14 cellular contexts compared by ENCODE assay signal in genomic region chr10:45404087-45404769, GRCh38. TPM values are rescaled to one million over a fixed set of nuclear protein-coding genes. Genes with fewer than 3 reads are reported as not detected.
DNase-seq lines count a peak whose midpoint lies in the region; ATAC-seq, FAIRE-seq and TF ChIP-seq lines count a peak whose summit lies in the region.
"Had no signal": no experiment of that assay in that cellular context is flagged by ENCODE, and none has a peak within 500 bp of the region (broad histone marks: within the 10 kb centered on the region; RNA-seq: fewer than 3 reads in every experiment).

No MANE protein-coding gene starts in this region.

- TF ChIP-seq POLR2A in NB4 (IDR thresholded peaks at IDR 0.05; ENCODE audit: extremely low read depth, insufficient read length), result no peak

- no peaks in the 10 kb centered on the region for H3F3A ChIP-seq in MM.1S (ENCODE audit: insufficient read depth, low read length)

- no peak overlapping the region for H3K9ac ChIP-seq in MM.1S (ENCODE audit: low read length)

- no TSS peak for BruUV-seq in A673 (replicated peaks; lab: Mats Ljungman, UMichigan)

- no peaks in the 10 kb centered on the region for H4K20me1 ChIP-seq in MM.1S (ENCODE audit: insufficient read depth, low read length)

- no peak overlapping the region for H2AFZ ChIP-seq in MM.1S (ENCODE audit: low read length)

- H3K4me3 ChIP-seq in NB4 (ENCODE audit: low read depth, low read length), result no peak overlapping the region
- H3K4me3 ChIP-seq in A673 (ENCODE audit: low read depth, low read length, poor library complexity, severe bottlenecking), result no peak overlapping the region
- H3K4me3 ChIP-seq in MM.1S (ENCODE audit: low read length), result no peak overlapping the region
- H3K4me3 ChIP-seq: body of pancreas, thyroid gland had no signal

- H3K4me1 Mint-ChIP-seq in stimulated activated effector memory CD8-positive, alpha-beta T cell treated with anti-CD3 and anti-CD28 coated beads, Interleukin-12 subunit alpha, Interleukin-12 subunit beta, amount 100 ng/mL, for 72 hours, result no peaks in the 10 kb centered on the region

- H3K36me3 ChIP-seq in A673 (ENCODE audit: insufficient read depth, low read length, poor library complexity, severe bottlenecking), result no peaks in the 10 kb centered on the region
- H3K36me3 ChIP-seq in MM.1S (replicated peaks; ENCODE audit: insufficient read depth, low read length), result no peaks in the 10 kb centered on the region
- H3K36me3 ChIP-seq: thyroid gland had no signal

- TF ChIP-seq CTCF in NB4 (IDR thresholded peaks at IDR 0.05; ENCODE audit: low read depth, low read length), result no peak
- no peak for TF ChIP-seq CTCF in A673 (conservative IDR thresholded peaks at IDR 0.05; ENCODE audit: low read depth, low read length)
- TF ChIP-seq CTCF in MM.1S (IDR thresholded peaks at IDR 0.05; ENCODE audit: low read length), result no peak
- TF ChIP-seq CTCF in GM13977 (IDR thresholded peaks at IDR 0.05; ENCODE audit: extremely low read depth, insufficient read depth, missing control alignments), result no peak

- H3K79me2 ChIP-seq in MM.1S (ENCODE audit: low read length), result no peaks in the 10 kb centered on the region

- FAIRE-seq in GM19239 (lab: Jason Lieb, UNC), result peak; percentile 58

- no peak overlapping the region for H3K27ac ChIP-seq in A673 (ENCODE audit: low read depth, low read length, poor library complexity, severe bottlenecking)
- no peak overlapping the region for H3K27ac ChIP-seq in MM.1S (ENCODE audit: low read length)
- H3K27ac ChIP-seq: thyroid gland had no signal

- H3K27me3 ChIP-seq in A673 (replicated peaks; ENCODE audit: insufficient read depth, low read depth, low read length, poor library complexity), result peaks cover 19% of the 10 kb centered on the region
- H3K27me3 ChIP-seq in MM.1S (replicated peaks; ENCODE audit: insufficient read depth, low read length), result no peaks in the 10 kb centered on the region
- H3K27me3 ChIP-seq: body of pancreas, thyroid gland had no signal

- H3K4me2 ChIP-seq in MM.1S (ENCODE audit: low read depth, low read length), result no peak overlapping the region

- no peaks in the 10 kb centered on the region for H3K4me1 ChIP-seq in A673 (ENCODE audit: insufficient read depth, low read length, poor library complexity, severe bottlenecking)
- H3K4me1 ChIP-seq in MM.1S (ENCODE audit: low read length), result peaks cover 5% of the 10 kb centered on the region; the same call in 1 of the 2 replicates
- H3K4me1 ChIP-seq: body of pancreas, thyroid gland had no signal

- CTCF ChIA-PET in A673 (lab: Charles Lee), result interaction anchor here (0.6 kb wide), 1 partner anchor 268 kb away, joined by 3 read pairs; no protein-coding TSS in a partner anchor

- peak; percentile 55 to 92 for ATAC-seq in left cardiac atrium
- ATAC-seq in stimulated activated effector memory CD8-positive, alpha-beta T cell treated with anti-CD3 and anti-CD28 coated beads, Interleukin-12 subunit alpha, Interleukin-12 subunit beta, amount 100 ng/mL, for 72 hours, result peak; percentile 73
- ATAC-seq in GM21381 (IDR thresholded peaks at IDR 0.05; ENCODE audit: unreplicated experiment), result no peak
- ATAC-seq: body of pancreas, HCT116 had no signal

- H3K9me2 ChIP-seq in MM.1S (replicated peaks; ENCODE audit: insufficient read depth, low read length), result no peaks in the 10 kb centered on the region

- intact Hi-C loops in left cardiac atrium (cut with DNase I), result no loop called here
- intact Hi-C loops in A673 (cut with micrococcal nuclease; ENCODE audit: unreplicated experiment), result no loop called here

- in situ Hi-C loops in GM13977 (cut with MboI; ENCODE audit: low pct_unique_long_range_greater_than_20kb, low sequenced_read_pairs, unreplicated experiment), result no loop called here

- POLR2A ChIA-PET in A673 (lab: Charles Lee; ENCODE audit: low non-redundant PET), result interaction anchor here (0.5 kb wide), 1 partner anchor 669 kb away, joined by 4 read pairs; no protein-coding TSS in a partner anchor

- no peaks in the 10 kb centered on the region for H3K9me3 ChIP-seq in A673 (ENCODE audit: low read depth, low read length, poor library complexity, severe bottlenecking)
- no peaks in the 10 kb centered on the region for H3K9me3 ChIP-seq in MM.1S (replicated peaks; ENCODE audit: insufficient read depth, low read length)
- H3K9me3 ChIP-seq: body of pancreas, thyroid gland had no signal

- H3K9me3 Mint-ChIP-seq in stimulated activated effector memory CD8-positive, alpha-beta T cell treated with anti-CD3 and anti-CD28 coated beads, Interleukin-12 subunit alpha, Interleukin-12 subunit beta, amount 100 ng/mL, for 72 hours, result no peaks in the 10 kb centered on the region
- H3K9me3 Mint-ChIP-seq: activated T-cell treated with anti-CD3 and anti-CD28 coated beads, Interleukin-2, amount 50 U/mL, for 4 hours had no signal

- H3K27ac Mint-ChIP-seq in stimulated activated effector memory CD8-positive, alpha-beta T cell treated with anti-CD3 and anti-CD28 coated beads, Interleukin-12 subunit alpha, Interleukin-12 subunit beta, amount 100 ng/mL, for 72 hours, result no peak overlapping the region

- H3K36me3 Mint-ChIP-seq in stimulated activated effector memory CD8-positive, alpha-beta T cell treated with anti-CD3 and anti-CD28 coated beads, Interleukin-12 subunit alpha, Interleukin-12 subunit beta, amount 100 ng/mL, for 72 hours, result no peaks in the 10 kb centered on the region

- no peak overlapping the region for H3K4me3 Mint-ChIP-seq in stimulated activated effector memory CD8-positive, alpha-beta T cell treated with anti-CD3 and anti-CD28 coated beads, Interleukin-12 subunit alpha, Interleukin-12 subunit beta, amount 100 ng/mL, for 72 hours
- H3K4me3 Mint-ChIP-seq: activated T-cell treated with anti-CD3 and anti-CD28 coated beads, Interleukin-2, amount 50 U/mL, for 4 hours had no signal

- no peak for DNase-seq in GM19239 (ENCODE audit: insufficient read length, low spot score)
- DNase-seq in NB4 (ENCODE audit: low read depth), result peak; percentile 78
- no peak for DNase-seq in left cardiac atrium
- no peak for DNase-seq in stimulated activated effector memory CD8-positive, alpha-beta T cell treated with anti-CD3 and anti-CD28 coated beads, Interleukin-12 subunit alpha, Interleukin-12 subunit beta, amount 100 ng/mL, for 72 hours (ENCODE audit: low spot score in 2 of 2)
- no peak for DNase-seq in A673 (ENCODE audit: low spot score)
- DNase-seq in MM.1S, result no peak
- DNase-seq in GM13977 (ENCODE audit: low spot score), result no peak
- DNase-seq: activated T-cell treated with anti-CD3 and anti-CD28 coated beads, Interleukin-2, amount 50 U/mL, for 4 hours; DMS79 treated with DMSO at 0.1 percent for 48 hours; NCI-H2029; thyroid gland had no signal

RNA-seq across cellular contexts. Expression of gene ALOX5, which starts 30.2 kb away (rescaled TPM):
- total RNA-seq in left cardiac atrium (10 to 100 TPM; 11.9 to 13.8 TPM), A673 (2021) (not detected in 2 replicates)

Comparison
In these comparisons a context has a peak if more than half of its experiments do, and no peak if none do; other contexts are left out.
1. RNA of gene ALOX5, which starts 30.2 kb away (total RNA-seq): 11.9 to 13.8 TPM in left cardiac atrium; not detected in A673; every median in the first group is over 10 times any median in the second.